ENCODE assay signal across 1 cellular context in the genomic region with DNA sequence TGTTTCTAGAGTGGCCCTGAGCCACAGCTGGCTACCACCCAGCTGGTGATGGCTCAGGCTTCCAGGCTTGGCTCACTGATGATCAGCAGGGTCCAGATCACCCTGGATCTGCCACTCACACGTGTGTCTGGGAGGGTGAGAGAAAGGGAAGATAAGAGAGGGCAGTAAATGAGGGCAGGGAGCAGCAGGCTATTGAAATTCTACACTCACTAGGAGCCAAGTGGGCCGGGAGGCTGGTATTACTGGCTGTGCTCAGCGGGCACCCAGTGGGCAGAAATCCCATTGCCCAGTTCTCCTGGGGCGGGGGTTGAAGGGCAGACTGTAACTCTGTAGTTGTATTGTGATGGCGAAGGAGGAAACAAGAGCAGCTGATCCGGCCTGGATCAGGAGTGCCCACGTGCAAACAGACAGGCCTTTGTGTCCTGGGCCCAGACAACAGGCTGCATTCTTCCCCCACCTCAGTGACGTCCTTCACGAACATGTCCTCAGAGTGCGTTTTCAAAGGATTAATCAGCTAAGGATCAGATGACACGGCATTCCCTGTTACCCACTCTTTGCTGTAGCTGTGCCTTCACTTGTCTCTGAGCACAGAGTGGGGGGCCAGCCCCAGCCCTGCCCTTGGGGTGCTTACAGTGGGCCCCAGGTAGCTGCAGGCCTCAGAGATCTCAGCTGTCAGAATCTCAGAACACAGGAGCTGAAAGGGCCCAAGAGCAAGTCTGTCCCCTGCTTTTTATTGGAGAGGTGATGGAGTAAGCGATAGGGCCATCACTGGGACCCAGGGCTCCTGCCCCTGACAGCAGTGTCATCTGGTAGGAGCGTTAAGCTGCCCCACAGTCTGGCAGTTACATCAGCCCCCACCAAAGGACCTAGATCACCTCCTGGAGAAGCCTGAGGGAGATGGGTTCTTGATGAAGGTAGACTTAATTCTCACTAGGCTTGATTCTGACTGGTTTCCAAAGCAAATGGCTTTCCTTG.
TF ChIP-seq lines count a peak whose summit lies in the region.

No MANE protein-coding gene starts in this region.

TF ChIP-seq in HepG2, 621 proteins besides CTCF, POLR2A, EP300 and RAD21 (continued from another document and continues in another):
- no peak for TF ChIP-seq AKNA (CRISPR knock-in tag; IDR thresholded peaks at IDR 0.05; ENCODE audit: borderline replicate concordance)
- TF ChIP-seq RFXAP (CRISPR knock-in tag; IDR thresholded peaks at IDR 0.05; ENCODE audit: borderline replicate concordance) = no peak
- no peak for TF ChIP-seq SMYD3 (CRISPR knock-in tag; IDR thresholded peaks at IDR 0.05)
- no peak for TF ChIP-seq IKZF1 (IDR thresholded peaks at IDR 0.05)
- no peak for TF ChIP-seq KLF9 (CRISPR knock-in tag; IDR thresholded peaks at IDR 0.05; ENCODE audit: low read depth)
- TF ChIP-seq NBN (conservative IDR thresholded peaks at IDR 0.05) = no peak
- TF ChIP-seq, protein P1, sequence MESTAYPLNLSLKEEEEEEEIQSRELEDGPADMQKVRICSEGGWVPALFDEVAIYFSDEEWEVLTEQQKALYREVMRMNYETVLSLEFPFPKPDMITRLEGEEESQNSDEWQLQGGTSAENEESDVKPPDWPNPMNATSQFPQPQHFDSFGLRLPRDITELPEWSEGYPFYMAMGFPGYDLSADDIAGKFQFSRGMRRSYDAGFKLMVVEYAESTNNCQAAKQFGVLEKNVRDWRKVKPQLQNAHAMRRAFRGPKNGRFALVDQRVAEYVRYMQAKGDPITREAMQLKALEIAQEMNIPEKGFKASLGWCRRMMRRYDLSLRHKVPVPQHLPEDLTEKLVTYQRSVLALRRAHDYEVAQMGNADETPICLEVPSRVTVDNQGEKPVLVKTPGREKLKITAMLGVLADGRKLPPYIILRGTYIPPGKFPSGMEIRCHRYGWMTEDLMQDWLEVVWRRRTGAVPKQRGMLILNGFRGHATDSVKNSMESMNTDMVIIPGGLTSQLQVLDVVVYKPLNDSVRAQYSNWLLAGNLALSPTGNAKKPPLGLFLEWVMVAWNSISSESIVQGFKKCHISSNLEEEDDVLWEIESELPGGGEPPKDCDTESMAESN (CRISPR knock-in tag; conservative IDR thresholded peaks at IDR 0.05) = 0 out of 2 replicates have a peak, but pooled peaks have one; percentile 27
- TF ChIP-seq ZNF790 (CRISPR knock-in tag; IDR thresholded peaks at IDR 0.05; ENCODE audit: borderline replicate concordance) = no peak
- no peak for TF ChIP-seq ZMYM3 (CRISPR knock-in tag; IDR thresholded peaks at IDR 0.05)
- no peak for TF ChIP-seq WIZ (CRISPR knock-in tag; IDR thresholded peaks at IDR 0.05)
- TF ChIP-seq TBX2 (CRISPR knock-in tag; IDR thresholded peaks at IDR 0.05; ENCODE audit: borderline replicate concordance) = peak; percentile 29; the same call in 1 of the 2 replicates
- TF ChIP-seq CREM (IDR thresholded peaks at IDR 0.05) = peak; percentile 55; the same call in 1 of the 2 replicates
- TF ChIP-seq CREM (CRISPR knock-in tag; IDR thresholded peaks at IDR 0.05) = no peak
- TF ChIP-seq ZSCAN31 (CRISPR knock-in tag; IDR thresholded peaks at IDR 0.05; ENCODE audit: low read depth) = no peak
- TF ChIP-seq, protein P2, sequence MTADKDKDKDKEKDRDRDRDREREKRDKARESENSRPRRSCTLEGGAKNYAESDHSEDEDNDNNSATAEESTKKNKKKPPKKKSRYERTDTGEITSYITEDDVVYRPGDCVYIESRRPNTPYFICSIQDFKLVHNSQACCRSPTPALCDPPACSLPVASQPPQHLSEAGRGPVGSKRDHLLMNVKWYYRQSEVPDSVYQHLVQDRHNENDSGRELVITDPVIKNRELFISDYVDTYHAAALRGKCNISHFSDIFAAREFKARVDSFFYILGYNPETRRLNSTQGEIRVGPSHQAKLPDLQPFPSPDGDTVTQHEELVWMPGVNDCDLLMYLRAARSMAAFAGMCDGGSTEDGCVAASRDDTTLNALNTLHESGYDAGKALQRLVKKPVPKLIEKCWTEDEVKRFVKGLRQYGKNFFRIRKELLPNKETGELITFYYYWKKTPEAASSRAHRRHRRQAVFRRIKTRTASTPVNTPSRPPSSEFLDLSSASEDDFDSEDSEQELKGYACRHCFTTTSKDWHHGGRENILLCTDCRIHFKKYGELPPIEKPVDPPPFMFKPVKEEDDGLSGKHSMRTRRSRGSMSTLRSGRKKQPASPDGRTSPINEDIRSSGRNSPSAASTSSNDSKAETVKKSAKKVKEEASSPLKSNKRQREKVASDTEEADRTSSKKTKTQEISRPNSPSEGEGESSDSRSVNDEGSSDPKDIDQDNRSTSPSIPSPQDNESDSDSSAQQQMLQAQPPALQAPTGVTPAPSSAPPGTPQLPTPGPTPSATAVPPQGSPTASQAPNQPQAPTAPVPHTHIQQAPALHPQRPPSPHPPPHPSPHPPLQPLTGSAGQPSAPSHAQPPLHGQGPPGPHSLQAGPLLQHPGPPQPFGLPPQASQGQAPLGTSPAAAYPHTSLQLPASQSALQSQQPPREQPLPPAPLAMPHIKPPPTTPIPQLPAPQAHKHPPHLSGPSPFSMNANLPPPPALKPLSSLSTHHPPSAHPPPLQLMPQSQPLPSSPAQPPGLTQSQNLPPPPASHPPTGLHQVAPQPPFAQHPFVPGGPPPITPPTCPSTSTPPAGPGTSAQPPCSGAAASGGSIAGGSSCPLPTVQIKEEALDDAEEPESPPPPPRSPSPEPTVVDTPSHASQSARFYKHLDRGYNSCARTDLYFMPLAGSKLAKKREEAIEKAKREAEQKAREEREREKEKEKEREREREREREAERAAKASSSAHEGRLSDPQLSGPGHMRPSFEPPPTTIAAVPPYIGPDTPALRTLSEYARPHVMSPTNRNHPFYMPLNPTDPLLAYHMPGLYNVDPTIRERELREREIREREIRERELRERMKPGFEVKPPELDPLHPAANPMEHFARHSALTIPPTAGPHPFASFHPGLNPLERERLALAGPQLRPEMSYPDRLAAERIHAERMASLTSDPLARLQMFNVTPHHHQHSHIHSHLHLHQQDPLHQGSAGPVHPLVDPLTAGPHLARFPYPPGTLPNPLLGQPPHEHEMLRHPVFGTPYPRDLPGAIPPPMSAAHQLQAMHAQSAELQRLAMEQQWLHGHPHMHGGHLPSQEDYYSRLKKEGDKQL (CRISPR knock-in tag; IDR thresholded peaks at IDR 0.05; ENCODE audit: low read depth) = no peak
- TF ChIP-seq REST (IDR thresholded peaks at IDR 0.05; ENCODE audit: borderline replicate concordance in 1 of 2, low read depth in 1 of 2, low read length in 2 of 2) = no peak
- TF ChIP-seq PBX3 (CRISPR knock-in tag; IDR thresholded peaks at IDR 0.05; ENCODE audit: borderline replicate concordance) = no peak
- TF ChIP-seq, protein P3, sequence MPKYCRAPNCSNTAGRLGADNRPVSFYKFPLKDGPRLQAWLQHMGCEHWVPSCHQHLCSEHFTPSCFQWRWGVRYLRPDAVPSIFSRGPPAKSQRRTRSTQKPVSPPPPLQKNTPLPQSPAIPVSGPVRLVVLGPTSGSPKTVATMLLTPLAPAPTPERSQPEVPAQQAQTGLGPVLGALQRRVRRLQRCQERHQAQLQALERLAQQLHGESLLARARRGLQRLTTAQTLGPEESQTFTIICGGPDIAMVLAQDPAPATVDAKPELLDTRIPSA (CRISPR knock-in tag; IDR thresholded peaks at IDR 0.05; ENCODE audit: borderline replicate concordance) = no peak
- TF ChIP-seq GTF2F1 (IDR thresholded peaks at IDR 0.05; ENCODE audit: low read length) = no peak
- TF ChIP-seq, protein P4, sequence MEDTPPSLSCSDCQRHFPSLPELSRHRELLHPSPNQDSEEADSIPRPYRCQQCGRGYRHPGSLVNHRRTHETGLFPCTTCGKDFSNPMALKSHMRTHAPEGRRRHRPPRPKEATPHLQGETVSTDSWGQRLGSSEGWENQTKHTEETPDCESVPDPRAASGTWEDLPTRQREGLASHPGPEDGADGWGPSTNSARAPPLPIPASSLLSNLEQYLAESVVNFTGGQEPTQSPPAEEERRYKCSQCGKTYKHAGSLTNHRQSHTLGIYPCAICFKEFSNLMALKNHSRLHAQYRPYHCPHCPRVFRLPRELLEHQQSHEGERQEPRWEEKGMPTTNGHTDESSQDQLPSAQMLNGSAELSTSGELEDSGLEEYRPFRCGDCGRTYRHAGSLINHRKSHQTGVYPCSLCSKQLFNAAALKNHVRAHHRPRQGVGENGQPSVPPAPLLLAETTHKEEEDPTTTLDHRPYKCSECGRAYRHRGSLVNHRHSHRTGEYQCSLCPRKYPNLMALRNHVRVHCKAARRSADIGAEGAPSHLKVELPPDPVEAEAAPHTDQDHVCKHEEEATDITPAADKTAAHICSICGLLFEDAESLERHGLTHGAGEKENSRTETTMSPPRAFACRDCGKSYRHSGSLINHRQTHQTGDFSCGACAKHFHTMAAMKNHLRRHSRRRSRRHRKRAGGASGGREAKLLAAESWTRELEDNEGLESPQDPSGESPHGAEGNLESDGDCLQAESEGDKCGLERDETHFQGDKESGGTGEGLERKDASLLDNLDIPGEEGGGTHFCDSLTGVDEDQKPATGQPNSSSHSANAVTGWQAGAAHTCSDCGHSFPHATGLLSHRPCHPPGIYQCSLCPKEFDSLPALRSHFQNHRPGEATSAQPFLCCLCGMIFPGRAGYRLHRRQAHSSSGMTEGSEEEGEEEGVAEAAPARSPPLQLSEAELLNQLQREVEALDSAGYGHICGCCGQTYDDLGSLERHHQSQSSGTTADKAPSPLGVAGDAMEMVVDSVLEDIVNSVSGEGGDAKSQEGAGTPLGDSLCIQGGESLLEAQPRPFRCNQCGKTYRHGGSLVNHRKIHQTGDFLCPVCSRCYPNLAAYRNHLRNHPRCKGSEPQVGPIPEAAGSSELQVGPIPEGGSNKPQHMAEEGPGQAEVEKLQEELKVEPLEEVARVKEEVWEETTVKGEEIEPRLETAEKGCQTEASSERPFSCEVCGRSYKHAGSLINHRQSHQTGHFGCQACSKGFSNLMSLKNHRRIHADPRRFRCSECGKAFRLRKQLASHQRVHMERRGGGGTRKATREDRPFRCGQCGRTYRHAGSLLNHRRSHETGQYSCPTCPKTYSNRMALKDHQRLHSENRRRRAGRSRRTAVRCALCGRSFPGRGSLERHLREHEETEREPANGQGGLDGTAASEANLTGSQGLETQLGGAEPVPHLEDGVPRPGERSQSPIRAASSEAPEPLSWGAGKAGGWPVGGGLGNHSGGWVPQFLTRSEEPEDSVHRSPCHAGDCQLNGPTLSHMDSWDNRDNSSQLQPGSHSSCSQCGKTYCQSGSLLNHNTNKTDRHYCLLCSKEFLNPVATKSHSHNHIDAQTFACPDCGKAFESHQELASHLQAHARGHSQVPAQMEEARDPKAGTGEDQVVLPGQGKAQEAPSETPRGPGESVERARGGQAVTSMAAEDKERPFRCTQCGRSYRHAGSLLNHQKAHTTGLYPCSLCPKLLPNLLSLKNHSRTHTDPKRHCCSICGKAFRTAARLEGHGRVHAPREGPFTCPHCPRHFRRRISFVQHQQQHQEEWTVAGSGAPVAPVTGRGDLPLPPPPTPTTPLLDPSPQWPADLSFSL (CRISPR knock-in tag; IDR thresholded peaks at IDR 0.05) = no peak
